ENCODE assay signal across 1 cellular context in genomic region chr5:164532226-164532937, GRCh38.
TF ChIP-seq lines count a peak whose summit lies in the region.

No MANE protein-coding gene starts in this region.

TF ChIP-seq in GM23338, 12 proteins besides CTCF, POLR2A, EP300 and RAD21 (continued from another document):
- TF ChIP-seq ZNF462 (CRISPR knock-in tag; IDR thresholded peaks at IDR 0.05): no peak
